Comparison of ENCODE assay signal across 8 cellular contexts in the genomic region with DNA sequence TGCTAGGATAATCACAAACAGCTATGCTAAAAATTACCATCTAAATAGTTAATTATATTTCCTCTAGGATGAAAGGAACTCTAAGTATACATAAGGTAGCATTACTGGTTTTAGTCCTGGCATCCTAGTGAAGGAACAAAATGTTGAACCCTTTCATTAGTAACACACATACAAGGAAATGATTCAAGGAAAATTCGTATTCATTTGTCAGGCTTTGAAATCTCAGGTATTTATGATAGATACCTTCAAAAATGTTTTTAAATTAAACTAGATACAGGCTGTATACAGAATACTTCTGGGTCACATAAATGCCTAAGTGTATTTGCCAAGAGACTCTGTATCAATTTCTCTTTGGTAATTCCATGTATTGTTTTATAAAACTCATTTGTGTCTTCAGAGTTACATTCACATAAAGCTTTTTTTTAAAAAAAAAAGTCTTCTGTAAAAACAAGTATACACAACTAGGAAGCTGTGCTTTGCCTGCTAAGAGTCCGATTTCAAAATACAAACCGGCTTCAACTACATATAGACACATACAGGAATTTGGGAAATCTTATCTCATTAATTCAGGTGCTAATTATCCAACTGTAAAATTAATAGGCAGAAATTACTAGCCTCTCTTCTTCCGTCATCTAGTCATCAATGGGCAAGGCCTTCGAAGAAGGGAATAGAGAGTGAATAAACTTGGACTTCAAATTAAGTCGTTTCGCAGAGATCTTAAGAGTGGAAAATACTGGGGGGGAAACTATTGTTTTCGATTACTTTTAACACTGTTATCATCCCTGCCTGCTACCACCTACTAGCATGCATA. TPM values are rescaled to one million over a fixed set of nuclear protein-coding genes. Genes with fewer than 3 reads are reported as not detected.
DNase-seq lines count a peak whose midpoint lies in the region; ATAC-seq, FAIRE-seq and TF ChIP-seq lines count a peak whose summit lies in the region.

No MANE protein-coding gene starts in this region.

- peaks cover 0 to 6% of the 10 kb centered on the region in 2 donors for H3K36me3 Mint-ChIP-seq in naive B cell

- no peaks in the 10 kb centered on the region for H3K36me3 ChIP-seq in HUES48 (ENCODE audit: control insufficient read depth, insufficient read depth, low read length)
- H3K36me3 ChIP-seq in bronchial epithelial cell (ENCODE audit: control insufficient read depth, insufficient read depth, low read length): no peaks in the 10 kb centered on the region

- peak overlapping the region; percentile 89 for H3K4me3 ChIP-seq in AG04450 (ENCODE audit: low read depth, low read length)
- peak overlapping the region; percentile 80 for H3K4me3 ChIP-seq in HUES48 (ENCODE audit: low read depth, low read length)
- peak overlapping the region; percentile 73 for H3K4me3 ChIP-seq in bronchial epithelial cell (ENCODE audit: low read depth, low read length)

- peaks cover 33 to 53% (median 33%) of the 10 kb centered on the region in 3 donors for H3K4me1 Mint-ChIP-seq in naive B cell

- no peak for FAIRE-seq in bronchial epithelial cell (lab: Jason Lieb, UNC)

- CTCF ChIA-PET in AG04450 (lab: Charles Lee): interaction anchor here (1.5 kb wide), 1 partner anchor 101 kb away, joined by 7 read pairs; no protein-coding TSS in a partner anchor

- POLR2A ChIA-PET in AG04450 (lab: Yijun Ruan, JAX): interaction anchor here (2.2 kb wide), 1 partner anchor 38 kb away, joined by 16 read pairs; no protein-coding TSS in a partner anchor

- H3K27me3 Mint-ChIP-seq in naive B cell: no peaks in the 10 kb centered on the region

- no peaks in the 10 kb centered on the region for H3K27me3 ChIP-seq in AG04450 (ENCODE audit: control insufficient read depth, insufficient read depth, low read length)
- no peaks in the 10 kb centered on the region for H3K27me3 ChIP-seq in HUES48 (ENCODE audit: control insufficient read depth, insufficient read depth, low read length)
- H3K27me3 ChIP-seq in bronchial epithelial cell (ENCODE audit: control insufficient read depth, insufficient read depth, low read length): no peaks in the 10 kb centered on the region

- ATAC-seq in naive B cell (ENCODE audit: low read depth in 2 of 2) (no peak), HG02884 (IDR thresholded peaks at IDR 0.05; ENCODE audit: unreplicated experiment) (no peak)

- H3K27ac ChIP-seq in AG04450 (ENCODE audit: low read depth, low read length): no peak overlapping the region
- peak overlapping the region; percentile 87 for H3K27ac ChIP-seq in HUES48 (ENCODE audit: low read depth, low read length)

- H3K9me3 Mint-ChIP-seq in naive B cell: no peaks in the 10 kb centered on the region

- H3K27ac Mint-ChIP-seq in naive B cell: peak overlapping the region; percentile 95 to 99 (median 99)

- H3K4me3 Mint-ChIP-seq in naive B cell: peak overlapping the region; percentile 98 to 100 (median 99)

- DNase-seq in AG04450 (ENCODE audit: low read depth, low spot score) (no peak), bronchial epithelial cell (ENCODE audit: low read depth) (peak; percentile 19), naive B cell (no peak), NCI-H446 (lab: John Stamatoyannopoulos, UW) (no peak), NCI-H2171 treated with DMSO at 0.1 percent for 48 hours (lab: John Stamatoyannopoulos, UW) (no peak), NCI-H748 treated with DMSO at 0.1 percent for 48 hours (lab: John Stamatoyannopoulos, UW) (no peak)

- H3K9me3 ChIP-seq in AG04450 (ENCODE audit: control insufficient read depth, insufficient read depth, low read length) (peaks cover 3% of the 10 kb centered on the region), HUES48 (ENCODE audit: control insufficient read depth, insufficient read depth, low read length) (no peaks in the 10 kb centered on the region)

- H3K4me1 ChIP-seq in HUES48 (ENCODE audit: control insufficient read depth, insufficient read depth, low read length): peaks cover 14% of the 10 kb centered on the region; the same call in 1 of the 2 replicates

- peak overlapping the region; percentile 72; the same call in 1 of the 2 replicates for H3K9ac ChIP-seq in HUES48 (ENCODE audit: low read depth, low read length)

- TF ChIP-seq CTCF in AG04450 (IDR thresholded peaks at IDR 0.05; ENCODE audit: low read depth, low read length) (no peak), bronchial epithelial cell (IDR thresholded peaks at IDR 0.05; ENCODE audit: insufficient read depth, low read length, severe bottlenecking) (no peak)

RNA-seq across cellular contexts. Expression of a gene that starts 1.3 kb away (rescaled TPM):
- polyA plus RNA-seq in AG04450 (2011; rRNA removed) (41.3 and 42.7 TPM in 2 replicates), naive B cell (ENCODE audit: low read depth in 6 of 6) (10 to 100 TPM; 25.0 to 66.7 (median 53.9) TPM)
- polyA minus RNA-seq in AG04450 (2011; rRNA and poly(A)+ RNA removed): 69.4 and 83.8 TPM in 2 replicates
- 9.0 and 13.8 TPM in 2 replicates for total RNA-seq in bronchial epithelial cell
